Comparison of ENCODE assay signal across 1 cellular context in the genomic region with DNA sequence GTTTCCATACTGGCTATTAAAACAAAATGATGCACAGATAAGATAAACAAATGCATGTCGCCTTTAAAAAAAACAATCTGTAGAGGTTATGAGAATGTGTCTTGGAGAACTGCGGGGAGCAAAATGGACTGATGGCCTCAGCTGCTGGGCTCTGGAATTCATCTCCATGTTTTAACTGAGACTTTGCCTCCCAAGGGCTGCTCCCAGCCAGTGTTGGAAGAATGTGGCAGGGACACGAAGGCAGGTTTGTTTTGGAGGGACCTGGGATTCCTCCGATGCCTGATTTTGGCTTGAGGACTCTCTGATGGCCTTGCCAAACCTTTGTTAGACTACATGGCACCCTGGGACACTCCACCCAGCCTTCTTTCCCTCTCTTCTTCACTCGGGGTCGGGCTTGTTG.
TF ChIP-seq lines count a peak whose summit lies in the region.

No MANE protein-coding gene starts in this region.

TF ChIP-seq in K562, 482 proteins besides CTCF, POLR2A, EP300 and RAD21:
- no peak for TF ChIP-seq CHCHD3 (CRISPR knock-in tag; IDR thresholded peaks at IDR 0.05)
- no peak for TF ChIP-seq XRCC3 (IDR thresholded peaks at IDR 0.05)
- no peak for TF ChIP-seq NBN (IDR thresholded peaks at IDR 0.05; ENCODE audit: low read depth)
- no peak for TF ChIP-seq CBX8 (IDR thresholded peaks at IDR 0.05; ENCODE audit: borderline replicate concordance, extremely low read depth, low read depth, low read length, poor library complexity, severe bottlenecking)
- TF ChIP-seq LARP7 (IDR thresholded peaks at IDR 0.05), result no peak
- no peak for TF ChIP-seq NONO (IDR thresholded peaks at IDR 0.05; ENCODE audit: low read depth in 2 of 2, low read length in 1 of 2)
- TF ChIP-seq, protein P1, sequence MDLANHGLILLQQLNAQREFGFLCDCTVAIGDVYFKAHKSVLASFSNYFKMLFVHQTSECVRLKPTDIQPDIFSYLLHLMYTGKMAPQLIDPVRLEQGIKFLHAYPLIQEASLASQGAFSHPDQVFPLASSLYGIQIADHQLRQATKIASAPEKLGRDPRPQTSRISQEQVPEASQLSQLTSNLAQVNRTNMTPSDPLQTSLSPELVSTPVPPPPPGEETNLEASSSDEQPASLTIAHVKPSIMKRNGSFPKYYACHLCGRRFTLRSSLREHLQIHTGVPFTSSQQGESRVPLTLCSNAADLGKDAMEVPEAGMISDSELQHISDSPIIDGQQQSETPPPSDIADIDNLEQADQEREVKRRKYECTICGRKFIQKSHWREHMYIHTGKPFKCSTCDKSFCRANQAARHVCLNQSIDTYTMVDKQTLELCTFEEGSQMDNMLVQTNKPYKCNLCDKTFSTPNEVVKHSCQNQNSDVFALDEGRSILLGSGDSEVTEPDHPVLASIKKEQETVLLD (IDR thresholded peaks at IDR 0.05), result no peak
- TF ChIP-seq, protein P2, sequence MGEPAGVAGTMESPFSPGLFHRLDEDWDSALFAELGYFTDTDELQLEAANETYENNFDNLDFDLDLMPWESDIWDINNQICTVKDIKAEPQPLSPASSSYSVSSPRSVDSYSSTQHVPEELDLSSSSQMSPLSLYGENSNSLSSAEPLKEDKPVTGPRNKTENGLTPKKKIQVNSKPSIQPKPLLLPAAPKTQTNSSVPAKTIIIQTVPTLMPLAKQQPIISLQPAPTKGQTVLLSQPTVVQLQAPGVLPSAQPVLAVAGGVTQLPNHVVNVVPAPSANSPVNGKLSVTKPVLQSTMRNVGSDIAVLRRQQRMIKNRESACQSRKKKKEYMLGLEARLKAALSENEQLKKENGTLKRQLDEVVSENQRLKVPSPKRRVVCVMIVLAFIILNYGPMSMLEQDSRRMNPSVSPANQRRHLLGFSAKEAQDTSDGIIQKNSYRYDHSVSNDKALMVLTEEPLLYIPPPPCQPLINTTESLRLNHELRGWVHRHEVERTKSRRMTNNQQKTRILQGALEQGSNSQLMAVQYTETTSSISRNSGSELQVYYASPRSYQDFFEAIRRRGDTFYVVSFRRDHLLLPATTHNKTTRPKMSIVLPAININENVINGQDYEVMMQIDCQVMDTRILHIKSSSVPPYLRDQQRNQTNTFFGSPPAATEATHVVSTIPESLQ (CRISPR knock-in tag; IDR thresholded peaks at IDR 0.05), result no peak
